ENCODE assay signal across 16 cellular contexts in genomic region chr22:20720692-20721408, GRCh38. TPM values are rescaled to one million over a fixed set of nuclear protein-coding genes. Genes with fewer than 3 reads are reported as not detected.
"Had no signal": no experiment of that assay in that cellular context is flagged by ENCODE, and none has a peak within 500 bp of the region (broad histone marks: within the 10 kb centered on the region; RNA-seq: fewer than 3 reads in every experiment).

No MANE protein-coding gene starts in this region.

- H3K27me3 ChIP-seq: body of pancreas, neural progenitor cell, pancreas, upper lobe of right lung had no signal

- H3K9me3 Mint-ChIP-seq: activated CD4-positive, alpha-beta memory T cell treated with anti-CD3 and anti-CD28 coated beads for 36 hours; activated naive CD8-positive, alpha-beta T cell treated with anti-CD3 and anti-CD28 coated beads, Interleukin-2, amount 10 ng/mL, durations not matched to agents 7 days and 5 days; neural progenitor cell; stimulated activated effector memory CD8-positive, alpha-beta T cell treated with anti-CD3 and anti-CD28 coated beads, Interleukin-12 subunit alpha, Interleukin-12 subunit beta, amount 100 ng/mL, for 72 hours had no signal

- H3K4me1 Mint-ChIP-seq: activated CD4-positive, alpha-beta T cell treated with anti-CD3 and anti-CD28 coated beads for 36 hours; activated naive CD8-positive, alpha-beta T cell treated with anti-CD3 and anti-CD28 coated beads, Interleukin-2, amount 10 ng/mL, durations not matched to agents 7 days and 5 days; stimulated activated effector memory CD8-positive, alpha-beta T cell treated with anti-CD3 and anti-CD28 coated beads, Interleukin-12 subunit alpha, Interleukin-12 subunit beta, amount 100 ng/mL, for 72 hours had no signal

- H3K27me3 Mint-ChIP-seq: activated CD4-positive, alpha-beta memory T cell treated with anti-CD3 and anti-CD28 coated beads for 36 hours; activated CD4-positive, alpha-beta T cell treated with anti-CD3 and anti-CD28 coated beads for 36 hours; activated naive CD8-positive, alpha-beta T cell treated with anti-CD3 and anti-CD28 coated beads, Interleukin-2, amount 10 ng/mL, durations not matched to agents 7 days and 5 days had no signal

- H3K27ac ChIP-seq: body of pancreas, neural progenitor cell, pancreas, upper lobe of right lung, VCaP had no signal

- H3K27ac Mint-ChIP-seq: activated CD4-positive, alpha-beta memory T cell treated with anti-CD3 and anti-CD28 coated beads for 36 hours; activated CD4-positive, alpha-beta T cell treated with anti-CD3 and anti-CD28 coated beads for 36 hours; activated naive CD8-positive, alpha-beta T cell treated with anti-CD3 and anti-CD28 coated beads, Interleukin-2, amount 10 ng/mL, durations not matched to agents 7 days and 5 days; neural progenitor cell; stimulated activated effector memory CD8-positive, alpha-beta T cell treated with anti-CD3 and anti-CD28 coated beads, Interleukin-12 subunit alpha, Interleukin-12 subunit beta, amount 100 ng/mL, for 72 hours had no signal

- DNase-seq: activated CD4-positive, alpha-beta memory T cell treated with anti-CD3 and anti-CD28 coated beads for 36 hours; activated CD4-positive, alpha-beta T cell treated with anti-CD3 and anti-CD28 coated beads for 36 hours; activated naive CD8-positive, alpha-beta T cell treated with anti-CD3 and anti-CD28 coated beads, Interleukin-2, amount 10 ng/mL, durations not matched to agents 7 days and 5 days; activated T-cell treated with anti-CD3 and anti-CD28 coated beads for 4 hours; body of pancreas; midbrain; pancreas; stimulated activated CD4-positive, alpha-beta T cell treated with anti-CD3 and anti-CD28 coated beads, Interleukin-4, amount 100 ng/mL, for 24 hours; T-helper 2 cell; upper lobe of right lung had no signal

- H3K4me3 ChIP-seq: body of pancreas, lung, neural progenitor cell, pancreas, smooth muscle cell, upper lobe of right lung had no signal

- H3K4me3 Mint-ChIP-seq: activated CD4-positive, alpha-beta memory T cell treated with anti-CD3 and anti-CD28 coated beads for 36 hours; activated CD4-positive, alpha-beta T cell treated with anti-CD3 and anti-CD28 coated beads for 36 hours; activated naive CD8-positive, alpha-beta T cell treated with anti-CD3 and anti-CD28 coated beads, Interleukin-2, amount 10 ng/mL, durations not matched to agents 7 days and 5 days; neural progenitor cell; stimulated activated effector memory CD8-positive, alpha-beta T cell treated with anti-CD3 and anti-CD28 coated beads, Interleukin-12 subunit alpha, Interleukin-12 subunit beta, amount 100 ng/mL, for 72 hours had no signal

RNA-seq across cellular contexts. Expression of gene SERPIND1, which starts 53.1 kb away (rescaled TPM):
- total RNA-seq: activated CD4-positive, alpha-beta memory T cell treated with anti-CD3 and anti-CD28 coated beads for 36 hours; activated CD4-positive, alpha-beta T cell treated with anti-CD3 and anti-CD28 coated beads for 36 hours; activated naive CD8-positive, alpha-beta T cell treated with anti-CD3 and anti-CD28 coated beads, Interleukin-2, amount 10 ng/mL, durations not matched to agents 7 days and 5 days; body of pancreas; myocyte; smooth muscle cell had no signal
